7 cellular contexts compared by ENCODE assay signal in genomic region chr17:76266244-76266938, GRCh38.
A peak's percentile ranks its signal among the peaks of the same experiment; 100 is the strongest.
DNase-seq lines count a peak whose midpoint lies in the region; ATAC-seq and FAIRE-seq lines count a peak whose summit lies in the region.

No MANE protein-coding gene starts in this region.

- no peaks in the 10 kb centered on the region for H3K27me3 Mint-ChIP-seq in dendritic cell treated with granulocyte-macrophage colony-stimulating factor and Interleukin-4, amounts not matched to agents 40 ng/mL and 50 ng/mL, for 4 days

- ATAC-seq in HG02981 (IDR thresholded peaks at IDR 0.05; ENCODE audit: unreplicated experiment) = no peak

- peak overlapping the region; percentile 60 to 94 for H3K4me3 ChIP-seq in muscle layer of colon (ENCODE audit: low read depth in 1 of 2, low read length in 2 of 2)

- peak overlapping the region; percentile 92 for H3K4me3 Mint-ChIP-seq in dendritic cell treated with granulocyte-macrophage colony-stimulating factor and Interleukin-4, amounts not matched to agents 40 ng/mL and 50 ng/mL, for 4 days

- H3K9me3 ChIP-seq in muscle layer of colon (ENCODE audit: low read length) = no peaks in the 10 kb centered on the region

- peak overlapping the region; percentile 65 for H3K9ac ChIP-seq in muscle layer of colon (ENCODE audit: low read length)

- H3K27me3 ChIP-seq in muscle layer of colon (ENCODE audit: control insufficient read depth in 1 of 2, insufficient read depth in 2 of 2, low read length in 2 of 2) = no peaks in the 10 kb centered on the region

- H3K9me3 Mint-ChIP-seq in dendritic cell treated with granulocyte-macrophage colony-stimulating factor and Interleukin-4, amounts not matched to agents 40 ng/mL and 50 ng/mL, for 4 days = no peaks in the 10 kb centered on the region

- DNase-seq in GM18507 (ENCODE audit: extremely low spot score, insufficient read length, low read depth) (no peak), OCI-M1 (lab: John Stamatoyannopoulos, UW) (peak; percentile 50), cortex of kidney (lab: John Stamatoyannopoulos, UW) (no peak), T-helper 9 cell (no peak)

- peaks cover 70% of the 10 kb centered on the region for H3K4me1 Mint-ChIP-seq in dendritic cell treated with granulocyte-macrophage colony-stimulating factor and Interleukin-4, amounts not matched to agents 40 ng/mL and 50 ng/mL, for 4 days (ENCODE audit: low read depth)

- peak overlapping the region; percentile 89 for H3K27ac ChIP-seq in muscle layer of colon (ENCODE audit: low read depth, low read length)

- H3K4me1 ChIP-seq in muscle layer of colon (ENCODE audit: insufficient read depth, low read length) = peaks cover 36% of the 10 kb centered on the region

- H3K36me3 Mint-ChIP-seq in dendritic cell treated with granulocyte-macrophage colony-stimulating factor and Interleukin-4, amounts not matched to agents 40 ng/mL and 50 ng/mL, for 4 days (ENCODE audit: low read depth) = peaks cover 38% of the 10 kb centered on the region

- FAIRE-seq in GM18507 (lab: Jason Lieb, UNC) = peak; percentile 18

- intact Hi-C loops in dendritic cell treated with granulocyte-macrophage colony-stimulating factor and Interleukin-4, amounts not matched to agents 40 ng/mL and 50 ng/mL, for 4 days (cut with micrococcal nuclease) = no loop called here

- peaks cover 4% of the 10 kb centered on the region for H3K36me3 ChIP-seq in muscle layer of colon (ENCODE audit: insufficient read depth, low read length)

- H3K27ac Mint-ChIP-seq in dendritic cell treated with granulocyte-macrophage colony-stimulating factor and Interleukin-4, amounts not matched to agents 40 ng/mL and 50 ng/mL, for 4 days = peak overlapping the region; percentile 96
